ENCODE assay signal across 14 cellular contexts in genomic region chr9:16153221-16153620, GRCh38.
DNase-seq lines count a peak whose midpoint lies in the region; ATAC-seq lines count a peak whose summit lies in the region.
"Had no signal": no experiment of that assay in that cellular context is flagged by ENCODE, and none has a peak within 500 bp of the region (broad histone marks: within the 10 kb centered on the region; RNA-seq: fewer than 3 reads in every experiment).

No MANE protein-coding gene starts in this region.

- peak overlapping the region; percentile 62 for H2AK5ac ChIP-seq in mesenchymal stem cell (ENCODE audit: low read length, severe bottlenecking)
- H2AK5ac ChIP-seq in neuronal stem cell (ENCODE audit: low read depth, low read length), result no peak overlapping the region

- H3K4me3 ChIP-seq in SJCRH30 (peak overlapping the region; percentile 12), mesenchymal stem cell (ENCODE audit: insufficient read depth in 1 of 2, low read depth in 1 of 2, low read length in 2 of 2) (no peak overlapping the region), neuronal stem cell (ENCODE audit: low read length in 2 of 2) (no peak overlapping the region), aorta (ENCODE audit: low read length in 2 of 2) (no peak overlapping the region), GM23248 (no peak overlapping the region)
- H3K4me3 ChIP-seq: BLaER1 treated with 17β-estradiol and CSF1 and Interleukin-3, amounts not matched to agents 10 nM and 100 nM; K562 had no signal

- intact Hi-C loops in aorta (cut with DNase I), result no loop called here

- no peak overlapping the region for H3K4ac ChIP-seq in mesenchymal stem cell (ENCODE audit: low read depth in 1 of 2, low read length in 2 of 2)
- no peak overlapping the region for H3K4ac ChIP-seq in neuronal stem cell (ENCODE audit: low read length)

- H3K27me3 ChIP-seq in SJCRH30, result no peaks in the 10 kb centered on the region
- peaks cover 0 to 3% of the 10 kb centered on the region in 2 experiments for H3K27me3 ChIP-seq in mesenchymal stem cell (ENCODE audit: control insufficient read depth in 1 of 2, insufficient read depth in 1 of 2, low read length in 2 of 2)
- H3K27me3 ChIP-seq in neuronal stem cell (ENCODE audit: control insufficient read depth in 3 of 3, insufficient read depth in 3 of 3, low read depth in 1 of 3, low read length in 3 of 3), result no peaks in the 10 kb centered on the region
- no peaks in the 10 kb centered on the region for H3K27me3 ChIP-seq in aorta (ENCODE audit: control insufficient read depth in 1 of 2, insufficient read depth in 2 of 2, low read length in 1 of 2)
- H3K27me3 ChIP-seq in GM23248 (replicated peaks; ENCODE audit: insufficient read depth), result no peaks in the 10 kb centered on the region; the same call in 1 of the 2 replicates

- H4K91ac ChIP-seq in mesenchymal stem cell (ENCODE audit: low read length) (no peak overlapping the region), neuronal stem cell (ENCODE audit: low read depth, low read length, poor library complexity) (no peak overlapping the region)

- WGBS in mesenchymal stem cell, result 90% methylated on average over 7 of the region's 11 CpGs
- WGBS in neuronal stem cell (ENCODE audit: extremely low coverage in 2 of 2, insufficient read length in 2 of 2, insufficient replicate concordance in 1 of 2), 2 donors, result no CpG with 5 or more reads among the region's 11 CpGs
- 97 to 99% methylated on average over 11 of the region's 11 CpGs for WGBS in aorta, 2 donors
- 91 to 98% methylated on average over 11 of the region's 11 CpGs for WGBS in GM23248 (ENCODE audit: low coverage in 1 of 2, low lambda C conversion rate in 2 of 2, missing lambda C conversion rate in 2 of 2), 2 experiments

- H3K79me2 ChIP-seq in GM23248 (ENCODE audit: insufficient read depth), result no peaks in the 10 kb centered on the region

- peaks cover 20% of the 10 kb centered on the region for H3K27me3 Mint-ChIP-seq in activated T-cell treated with anti-CD3 and anti-CD28 coated beads, Interleukin-2, amount 50 U/mL, for 72 hours (ENCODE audit: low read depth)

- H3K36me3 ChIP-seq in SJCRH30, result no peaks in the 10 kb centered on the region
- no peaks in the 10 kb centered on the region for H3K36me3 ChIP-seq in mesenchymal stem cell (ENCODE audit: control insufficient read depth in 1 of 2, insufficient read depth in 2 of 2, low read depth in 1 of 2, low read length in 2 of 2)
- no peaks in the 10 kb centered on the region for H3K36me3 ChIP-seq in neuronal stem cell (replicated peaks in 1 of 2; ENCODE audit: control insufficient read depth in 2 of 2, insufficient read depth in 2 of 2, low read length in 2 of 2)
- H3K36me3 ChIP-seq in aorta (ENCODE audit: control insufficient read depth in 1 of 2, insufficient read depth in 2 of 2, low read length in 1 of 2), result no peaks in the 10 kb centered on the region
- H3K36me3 ChIP-seq in GM23248 (ENCODE audit: low read depth), result no peaks in the 10 kb centered on the region
- H3K36me3 ChIP-seq: BLaER1 treated with 17β-estradiol and CSF1 and Interleukin-3, amounts not matched to agents 10 nM and 100 nM had no signal

- no peaks in the 10 kb centered on the region for H3K9me3 ChIP-seq in SJCRH30 (replicated peaks)
- H3K9me3 ChIP-seq in mesenchymal stem cell (ENCODE audit: control insufficient read depth, low read length), result no peaks in the 10 kb centered on the region
- H3K9me3 ChIP-seq in neuronal stem cell (replicated peaks in 1 of 2; ENCODE audit: control insufficient read depth in 2 of 2, insufficient read depth in 1 of 2, low read depth in 1 of 2, low read length in 2 of 2), result no peaks in the 10 kb centered on the region
- H3K9me3 ChIP-seq in aorta (ENCODE audit: control insufficient read depth, low read length), result no peaks in the 10 kb centered on the region
- no peaks in the 10 kb centered on the region for H3K9me3 ChIP-seq in GM23248 (ENCODE audit: low read depth)

- no peaks in the 10 kb centered on the region for H3K79me1 ChIP-seq in mesenchymal stem cell (replicated peaks; ENCODE audit: low read length, poor library complexity, severe bottlenecking)
- no peaks in the 10 kb centered on the region for H3K79me1 ChIP-seq in neuronal stem cell (ENCODE audit: low read depth, low read length)

- H4K20me1 ChIP-seq in GM23248 (ENCODE audit: insufficient read depth), result no peaks in the 10 kb centered on the region
- H4K20me1 ChIP-seq: BLaER1 treated with 17β-estradiol and CSF1 and Interleukin-3, amounts not matched to agents 10 nM and 100 nM had no signal

- H2BK120ac ChIP-seq in mesenchymal stem cell (ENCODE audit: low read depth, low read length) (no peak overlapping the region), neuronal stem cell (ENCODE audit: low read depth, low read length) (no peak overlapping the region)

- H2BK12ac ChIP-seq in mesenchymal stem cell (ENCODE audit: low read length in 2 of 2) (peak overlapping the region in 1 of 2 experiments; percentile 13), neuronal stem cell (ENCODE audit: low read length) (no peak overlapping the region)

- H4K8ac ChIP-seq in mesenchymal stem cell (ENCODE audit: low read length), result no peak overlapping the region
- no peak overlapping the region for H4K8ac ChIP-seq in neuronal stem cell (ENCODE audit: low read depth, low read length)

- H3K4me2 ChIP-seq in mesenchymal stem cell (ENCODE audit: low read length, poor library complexity, severe bottlenecking), result no peak overlapping the region
- H3K4me2 ChIP-seq in neuronal stem cell (ENCODE audit: insufficient read depth, low read length, poor library complexity, severe bottlenecking), result no peak overlapping the region
- no peak overlapping the region for H3K4me2 ChIP-seq in GM23248 (ENCODE audit: unreplicated experiment)
- H3K4me2 ChIP-seq: BLaER1 treated with 17β-estradiol and CSF1 and Interleukin-3, amounts not matched to agents 10 nM and 100 nM had no signal

- peaks cover 20% of the 10 kb centered on the region for H3K4me1 Mint-ChIP-seq in activated T-cell treated with anti-CD3 and anti-CD28 coated beads, Interleukin-2, amount 50 U/mL, for 72 hours (ENCODE audit: low read depth)

- ATAC-seq in aorta (ENCODE audit: low FRiP score), result peak; percentile 24
- ATAC-seq in activated T-cell treated with anti-CD3 and anti-CD28 coated beads, Interleukin-2, amount 50 U/mL, for 72 hours (replicated peaks in 1 of 2), result no peak
- ATAC-seq: K562 had no signal

- no peak overlapping the region for H3K4me3 Mint-ChIP-seq in activated T-cell treated with anti-CD3 and anti-CD28 coated beads, Interleukin-2, amount 50 U/mL, for 72 hours
- H3K4me3 Mint-ChIP-seq: CD4-positive, CD25-positive, alpha-beta regulatory T cell had no signal

- H3K27ac Mint-ChIP-seq in activated T-cell treated with anti-CD3 and anti-CD28 coated beads, Interleukin-2, amount 50 U/mL, for 72 hours, result no peak overlapping the region
- H3K27ac Mint-ChIP-seq: CD4-positive, CD25-positive, alpha-beta regulatory T cell had no signal

- H3K4me1 ChIP-seq in SJCRH30 (peaks cover 24% of the 10 kb centered on the region), mesenchymal stem cell (ENCODE audit: control insufficient read depth, insufficient read depth, low read depth, low read length) (peaks cover 6% of the 10 kb centered on the region), neuronal stem cell (ENCODE audit: control insufficient read depth in 2 of 2, insufficient read depth in 1 of 2, low read depth in 1 of 2, low read length in 2 of 2) (peaks cover 9 to 29% of the 10 kb centered on the region in 2 donors), aorta (ENCODE audit: control insufficient read depth in 1 of 2, insufficient read depth in 2 of 2, low read length in 2 of 2) (no peaks in the 10 kb centered on the region), GM23248 (ENCODE audit: insufficient read depth) (no peaks in the 10 kb centered on the region)

- H2AFZ ChIP-seq in mesenchymal stem cell (ENCODE audit: low read depth, low read length), result no peak overlapping the region
- H2AFZ ChIP-seq in neuronal stem cell (ENCODE audit: low read length), result peak overlapping the region; percentile 54
- no peak overlapping the region for H2AFZ ChIP-seq in GM23248

- H2BK15ac ChIP-seq in mesenchymal stem cell (ENCODE audit: low read depth, poor library complexity, severe bottlenecking), result no peak overlapping the region
- H2BK15ac ChIP-seq in neuronal stem cell (ENCODE audit: low read length), result no peak overlapping the region

- no peaks in the 10 kb centered on the region for H3F3A ChIP-seq in GM23248 (ENCODE audit: insufficient read depth)

- H3K18ac ChIP-seq in mesenchymal stem cell (ENCODE audit: low read depth in 1 of 2, low read length in 2 of 2) (no peak overlapping the region), neuronal stem cell (ENCODE audit: low read length) (no peak overlapping the region)

- H3K27ac ChIP-seq in SJCRH30 (peak overlapping the region; percentile 79), mesenchymal stem cell (ENCODE audit: low read length, poor library complexity, severe bottlenecking) (no peak overlapping the region), neuronal stem cell (replicated peaks; ENCODE audit: low read length) (no peak overlapping the region), aorta (ENCODE audit: low read depth in 1 of 2, low read length in 2 of 2) (no peak overlapping the region), GM23248 (no peak overlapping the region)
- H3K27ac ChIP-seq: BLaER1 treated with 17β-estradiol and CSF1 and Interleukin-3, amounts not matched to agents 10 nM and 100 nM had no signal

- no peaks in the 10 kb centered on the region for H3K9me2 ChIP-seq in GM23248 (ENCODE audit: insufficient read depth)

- in situ Hi-C loops in GM23248 (cut with MboI), result no loop called here

- no peak overlapping the region for H2BK5ac ChIP-seq in mesenchymal stem cell (ENCODE audit: low read depth, low read length, poor library complexity, severe bottlenecking)
- H2BK5ac ChIP-seq in neuronal stem cell (ENCODE audit: low read length), result no peak overlapping the region

- H3K14ac ChIP-seq in mesenchymal stem cell (ENCODE audit: low read length in 2 of 2) (no peak overlapping the region), neuronal stem cell (ENCODE audit: low read length) (no peak overlapping the region)

- no peak overlapping the region for H3K9ac ChIP-seq in mesenchymal stem cell (ENCODE audit: low read length)
- no peak overlapping the region for H3K9ac ChIP-seq in neuronal stem cell (ENCODE audit: low read depth, low read length, poor library complexity)
- H3K9ac ChIP-seq in GM23248, result no peak overlapping the region
- H3K9ac ChIP-seq: BLaER1 treated with 17β-estradiol and CSF1 and Interleukin-3, amounts not matched to agents 10 nM and 100 nM had no signal

- H3K36me3 Mint-ChIP-seq in activated T-cell treated with anti-CD3 and anti-CD28 coated beads, Interleukin-2, amount 50 U/mL, for 72 hours (ENCODE audit: insufficient read depth in 2 of 2), result no peaks in the 10 kb centered on the region
- H3K36me3 Mint-ChIP-seq: CD4-positive, CD25-positive, alpha-beta regulatory T cell had no signal

- H3K23ac ChIP-seq in mesenchymal stem cell (ENCODE audit: low read length in 2 of 2) (no peak overlapping the region), neuronal stem cell (ENCODE audit: low read depth, low read length, poor library complexity) (no peak overlapping the region)

- peaks cover 4% of the 10 kb centered on the region in 2 donors for H3K9me3 Mint-ChIP-seq in activated T-cell treated with anti-CD3 and anti-CD28 coated beads, Interleukin-2, amount 50 U/mL, for 72 hours

- no peak for DNase-seq in SJCRH30
- no peak for DNase-seq in mesenchymal stem cell
- DNase-seq in neuronal stem cell (ENCODE audit: low spot score), result no peak
- no peak for DNase-seq in aorta
- DNase-seq in GM19240 (ENCODE audit: insufficient read length, low spot score), result no peak
- DNase-seq in activated T-cell treated with anti-CD3 and anti-CD28 coated beads, Interleukin-2, amount 50 U/mL, for 72 hours, result no peak
- DNase-seq in GM23248, result no peak
- DNase-seq: ACHN; Calu3; CD4-positive, CD25-positive, alpha-beta regulatory T cell; DMS 273 treated with DMSO at 0.1 percent for 48 hours; H7 had no signal
